Comparison of ENCODE assay signal across 14 cellular contexts in the genomic region with DNA sequence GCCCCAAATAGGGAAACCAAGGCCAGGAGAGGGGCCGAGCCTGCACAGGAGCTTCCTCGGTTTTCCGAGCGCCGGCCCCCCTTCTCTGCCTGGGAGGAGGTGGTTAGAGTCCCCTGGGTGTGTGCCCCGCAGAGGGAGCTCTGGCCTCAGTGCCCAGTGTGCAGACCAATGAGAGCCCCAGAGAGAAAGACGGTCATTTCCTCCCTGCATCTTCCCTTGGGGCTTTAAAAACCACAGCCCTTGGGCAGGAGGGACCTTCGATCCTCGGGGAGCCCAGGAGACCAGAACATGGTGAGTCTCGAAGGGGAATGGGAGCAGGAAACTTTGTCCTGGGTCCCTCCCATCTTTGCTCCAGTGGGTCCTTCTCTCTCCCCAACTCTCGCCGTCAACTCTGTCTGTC. TPM values are rescaled to one million over a fixed set of nuclear protein-coding genes. Genes with fewer than 3 reads are reported as not detected.
DNase-seq lines count a peak whose midpoint lies in the region; ATAC-seq and TF ChIP-seq lines count a peak whose summit lies in the region.
"Had no signal": no experiment of that assay in that cellular context is flagged by ENCODE, and none has a peak within 500 bp of the region (broad histone marks: within the 10 kb centered on the region; RNA-seq: fewer than 3 reads in every experiment).

A gene (plus strand): TSS at position 254 of the 400 bp plus-strand sequence. CDS start 35 bp downstream, at position 289.

- H3K79me2 ChIP-seq in parathyroid adenoma, result no peaks in the 10 kb centered on the region

- H3K27me3 ChIP-seq in parathyroid adenoma (ENCODE audit: control insufficient read depth, insufficient read depth, low read length), result no peaks in the 10 kb centered on the region

- DNase-seq in Ammon's horn (ENCODE audit: low spot score) (peak; percentile 58), RWPE1 (ENCODE audit: low spot score) (no peak), left cardiac atrium (peak; percentile 49), ACHN (no peak), globus pallidus (ENCODE audit: low spot score) (no peak)
- no peak for DNase-seq in activated CD4-positive, alpha-beta T cell treated with anti-CD3 and anti-CD28 coated beads, Interleukin-2, amount 50 U/mL, for 4 hours
- DNase-seq: activated CD8-positive, alpha-beta memory T cell treated with anti-CD3 and anti-CD28 coated beads, Interleukin-2, amount 10 ng/mL, durations not matched to agents 7 days and 5 days; amniotic stem cell; NCI-H1105; NCI-H774; T-helper 2 cell had no signal

- H3K4me1 ChIP-seq in parathyroid adenoma, result peaks cover 4% of the 10 kb centered on the region

- intact Hi-C loops in left cardiac atrium (cut with DNase I), result no loop called here

- TF ChIP-seq CTCF in RWPE1 (conservative IDR thresholded peaks at IDR 0.05; ENCODE audit: low read depth) (no peak), parathyroid adenoma (IDR thresholded peaks at IDR 0.05) (no peak)

- POLR2A ChIA-PET in RWPE1 (lab: Yijun Ruan, JAX; ENCODE audit: low non-redundant PET), result no interaction called here

- no peak within 1 kb of the TSS for H3K9ac ChIP-seq in parathyroid adenoma

- no peaks in the 10 kb centered on the region for H3K36me3 ChIP-seq in parathyroid adenoma (ENCODE audit: control insufficient read depth, insufficient read depth, low read length)

- CTCF ChIA-PET in RWPE1 (lab: Yijun Ruan, JAX), result interaction anchor here (0.6 kb wide), 1 partner anchor 24 kb away, joined by 3 read pairs; no protein-coding TSS in a partner anchor

- ATAC-seq in left cardiac atrium (peak; percentile 54 to 72), GM19397 (IDR thresholded peaks at IDR 0.05; ENCODE audit: unreplicated experiment) (no peak)
- ATAC-seq: activated CD8-positive, alpha-beta memory T cell treated with anti-CD3 and anti-CD28 coated beads, Interleukin-2, amount 10 ng/mL, durations not matched to agents 7 days and 5 days; HCT116 had no signal

- H3K27ac ChIP-seq in RWPE1, result peak within 1 kb of the TSS; percentile 51
- H3K27ac ChIP-seq in parathyroid adenoma, result peak within 1 kb of the TSS; percentile 4

- no peak within 1 kb of the TSS for H3K4me3 ChIP-seq in parathyroid adenoma (ENCODE audit: low read depth, low read length)

- H2AFZ ChIP-seq in parathyroid adenoma, result no peak within 1 kb of the TSS

- in situ Hi-C loops in ACHN (cut with HindIII; ENCODE audit: low pct_ligation_motif_present, low pct_unique_long_range_greater_than_20kb, low sequenced_read_pairs), result no loop called here

- no peak within 1 kb of the TSS for H3K4me2 ChIP-seq in parathyroid adenoma (ENCODE audit: low read length)

- no peaks in the 10 kb centered on the region for H3K9me3 ChIP-seq in parathyroid adenoma (ENCODE audit: control insufficient read depth, low read length)

RNA-seq across cellular contexts. Expression of the gene that starts here (rescaled TPM):
- 10 to 100 TPM; 13.4 to 15.6 TPM for total RNA-seq in left cardiac atrium

Comparison
In these comparisons a context has a peak if more than half of its experiments do, and no peak if none do; other contexts are left out.
1. DNase-seq: peak in Ammon's horn (single experiment) and left cardiac atrium (single experiment); none in RWPE1 (single experiment), ACHN (single experiment), activated CD4-positive, alpha-beta T cell treated with anti-CD3 and anti-CD28 coated beads, Interleukin-2, amount 50 U/mL, for 4 hours (0 of 2) and globus pallidus (single experiment).